In genomic region chr21:29164330-29164942, GRCh38 we compare ENCODE assay signal across 8 cellular contexts. TPM values are rescaled to one million over a fixed set of nuclear protein-coding genes. Genes with fewer than 3 reads are reported as not detected.
DNase-seq lines count a peak whose midpoint lies in the region; ATAC-seq lines count a peak whose summit lies in the region.

No MANE protein-coding gene starts in this region.

- no peaks in the 10 kb centered on the region for H3K27me3 Mint-ChIP-seq in activated T-cell treated with anti-CD3 and anti-CD28 coated beads, Interleukin-2, amount 50 U/mL, for 72 hours (ENCODE audit: low read depth)
- no peaks in the 10 kb centered on the region for H3K27me3 Mint-ChIP-seq in activated T-cell treated with anti-CD3 and anti-CD28 coated beads, Interleukin-2, amount 50 U/mL, for 4 hours (ENCODE audit: low read depth)
- no peaks in the 10 kb centered on the region for H3K27me3 Mint-ChIP-seq in activated CD4-positive, alpha-beta memory T cell treated with anti-CD3 and anti-CD28 coated beads, Interleukin-2, amount 10 ng/mL, durations not matched to agents 7 days and 5 days

- CTCF ChIA-PET in activated CD4-positive, alpha-beta memory T cell treated with anti-CD3 and anti-CD28 coated beads, Interleukin-2, amount 10 ng/mL, durations not matched to agents 7 days and 5 days (lab: Charles Lee), result interaction anchor here (0.9 to 1.7 kb wide), 7 partner anchors 9 to 207 kb away, joined by 3 to 5 read pairs (median 3); partner anchors contain the start of gene BACH1

- H3K4me1 Mint-ChIP-seq in activated T-cell treated with anti-CD3 and anti-CD28 coated beads, Interleukin-2, amount 50 U/mL, for 72 hours (ENCODE audit: low read depth), result no peaks in the 10 kb centered on the region
- no peaks in the 10 kb centered on the region for H3K4me1 Mint-ChIP-seq in activated T-cell treated with anti-CD3 and anti-CD28 coated beads, Interleukin-2, amount 50 U/mL, for 4 hours (ENCODE audit: low read depth)
- H3K4me1 Mint-ChIP-seq in activated CD4-positive, alpha-beta memory T cell treated with anti-CD3 and anti-CD28 coated beads, Interleukin-2, amount 10 ng/mL, durations not matched to agents 7 days and 5 days, result peaks cover 11% of the 10 kb centered on the region

- H3K27ac Mint-ChIP-seq in activated T-cell treated with anti-CD3 and anti-CD28 coated beads, Interleukin-2, amount 50 U/mL, for 72 hours, result peak overlapping the region; percentile 26
- no peak overlapping the region for H3K27ac Mint-ChIP-seq in activated CD4-positive, alpha-beta memory T cell treated with anti-CD3 and anti-CD28 coated beads, Interleukin-2, amount 10 ng/mL, durations not matched to agents 7 days and 5 days

- no peaks in the 10 kb centered on the region for H3K36me3 Mint-ChIP-seq in activated T-cell treated with anti-CD3 and anti-CD28 coated beads, Interleukin-2, amount 50 U/mL, for 72 hours (ENCODE audit: insufficient read depth in 2 of 2)
- peaks cover 17% of the 10 kb centered on the region for H3K36me3 Mint-ChIP-seq in activated T-cell treated with anti-CD3 and anti-CD28 coated beads, Interleukin-2, amount 50 U/mL, for 4 hours (ENCODE audit: insufficient read depth)
- peaks cover 9% of the 10 kb centered on the region for H3K36me3 Mint-ChIP-seq in activated CD4-positive, alpha-beta memory T cell treated with anti-CD3 and anti-CD28 coated beads, Interleukin-2, amount 10 ng/mL, durations not matched to agents 7 days and 5 days (ENCODE audit: low read depth)

- peak in 1 of 2 donors; percentile 45 for ATAC-seq in activated T-cell treated with anti-CD3 and anti-CD28 coated beads, Interleukin-2, amount 50 U/mL, for 72 hours (replicated peaks in 1 of 2)
- no peak for ATAC-seq in activated T-cell treated with anti-CD3 and anti-CD28 coated beads, Interleukin-2, amount 50 U/mL, for 4 hours
- ATAC-seq in GM18907 (IDR thresholded peaks at IDR 0.05; ENCODE audit: unreplicated experiment) (no peak), GM19324 (IDR thresholded peaks at IDR 0.05; ENCODE audit: low FRiP score, unreplicated experiment) (no peak)

- POLR2A ChIA-PET in activated CD4-positive, alpha-beta memory T cell treated with anti-CD3 and anti-CD28 coated beads, Interleukin-2, amount 10 ng/mL, durations not matched to agents 7 days and 5 days (lab: Charles Lee), result interaction anchor here (0.6 to 0.8 kb wide), 2 partner anchors 16 to 134 kb away, joined by 3 read pairs; no protein-coding TSS in a partner anchor

- no peaks in the 10 kb centered on the region for H3K9me3 Mint-ChIP-seq in activated T-cell treated with anti-CD3 and anti-CD28 coated beads, Interleukin-2, amount 50 U/mL, for 72 hours
- H3K9me3 Mint-ChIP-seq in activated T-cell treated with anti-CD3 and anti-CD28 coated beads, Interleukin-2, amount 50 U/mL, for 4 hours, result no peaks in the 10 kb centered on the region
- no peaks in the 10 kb centered on the region for H3K9me3 Mint-ChIP-seq in activated CD4-positive, alpha-beta memory T cell treated with anti-CD3 and anti-CD28 coated beads, Interleukin-2, amount 10 ng/mL, durations not matched to agents 7 days and 5 days

- in situ Hi-C loops in T47D (cut with HindIII; ENCODE audit: low pct_unique_long_range_greater_than_20kb, low sequenced_read_pairs), result no loop called here

- H3K4me3 Mint-ChIP-seq in activated T-cell treated with anti-CD3 and anti-CD28 coated beads, Interleukin-2, amount 50 U/mL, for 72 hours, result no peak overlapping the region
- no peak overlapping the region for H3K4me3 Mint-ChIP-seq in activated T-cell treated with anti-CD3 and anti-CD28 coated beads, Interleukin-2, amount 50 U/mL, for 4 hours
- no peak overlapping the region for H3K4me3 Mint-ChIP-seq in activated CD4-positive, alpha-beta memory T cell treated with anti-CD3 and anti-CD28 coated beads, Interleukin-2, amount 10 ng/mL, durations not matched to agents 7 days and 5 days

- DNase-seq in activated T-cell treated with anti-CD3 and anti-CD28 coated beads, Interleukin-2, amount 50 U/mL, for 72 hours, result no peak
- no peak for DNase-seq in activated T-cell treated with anti-CD3 and anti-CD28 coated beads, Interleukin-2, amount 50 U/mL, for 4 hours
- DNase-seq in NCI-H446 treated with DMSO at 0.1 percent for 48 hours (lab: John Stamatoyannopoulos, UW) (peak; percentile 51), T47D (ENCODE audit: low read depth in 1 of 2, low spot score in 1 of 2) (peak; percentile 28 to 86), left kidney (ENCODE audit: low read depth, low spot score) (peak; percentile 79)
- DNase-seq in activated CD4-positive, alpha-beta memory T cell treated with anti-CD3 and anti-CD28 coated beads, Interleukin-2, amount 10 ng/mL, durations not matched to agents 7 days and 5 days, result no peak

RNA-seq across cellular contexts. Expression of gene MAP3K7CL, which starts 34.0 kb away (rescaled TPM):
- 10 to 100 TPM in 1 of 2 donors, 1 to 10 TPM in 1; 9.6 to 10.3 TPM for total RNA-seq in activated T-cell treated with anti-CD3 and anti-CD28 coated beads, Interleukin-2, amount 50 U/mL, for 72 hours
- 1 to 10 TPM in 2 of 3 donors, under 1 TPM in 1; 0.96 to 1.4 (median 1.3) TPM for total RNA-seq in activated T-cell treated with anti-CD3 and anti-CD28 coated beads, Interleukin-2, amount 50 U/mL, for 4 hours
- 1 to 10 TPM; 6.7 to 7.7 TPM for total RNA-seq in activated CD4-positive, alpha-beta memory T cell treated with anti-CD3 and anti-CD28 coated beads, Interleukin-2, amount 10 ng/mL, durations not matched to agents 7 days and 5 days

Comparison
In these comparisons a context has a peak if more than half of its experiments do, and no peak if none do; other contexts are left out.
1. DNase-seq: peak in NCI-H446 treated with DMSO at 0.1 percent for 48 hours (single experiment), T47D (2 of 2) and left kidney (single experiment); none in activated T-cell treated with anti-CD3 and anti-CD28 coated beads, Interleukin-2, amount 50 U/mL, for 72 hours (0 of 2), activated T-cell treated with anti-CD3 and anti-CD28 coated beads, Interleukin-2, amount 50 U/mL, for 4 hours (single experiment) and activated CD4-positive, alpha-beta memory T cell treated with anti-CD3 and anti-CD28 coated beads, Interleukin-2, amount 10 ng/mL, durations not matched to agents 7 days and 5 days (single experiment).